ENCODE assay signal across 13 cellular contexts in the genomic region with DNA sequence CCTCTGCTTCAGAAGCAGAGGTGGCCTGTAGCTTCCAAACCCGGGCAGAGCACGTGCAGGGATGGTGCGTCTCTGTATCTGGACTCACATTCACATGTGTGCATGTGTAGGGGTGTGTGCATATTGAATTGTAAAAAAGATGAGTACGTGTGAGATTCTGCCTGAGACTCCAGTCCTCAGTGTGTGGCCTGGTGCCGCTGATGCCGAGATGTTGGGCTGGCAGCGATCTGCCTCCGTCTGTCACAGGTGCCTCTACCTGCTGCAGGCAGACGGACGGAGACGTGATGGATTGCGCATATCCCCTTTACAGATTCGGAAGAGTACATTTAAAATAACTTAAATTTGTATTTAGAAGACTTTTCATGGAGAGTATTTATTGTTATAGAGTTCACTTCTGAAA. TPM values are rescaled to one million over a fixed set of nuclear protein-coding genes. Genes with fewer than 3 reads are reported as not detected.
DNase-seq lines count a peak whose midpoint lies in the region; ATAC-seq and TF ChIP-seq lines count a peak whose summit lies in the region.
"Had no signal": no experiment of that assay in that cellular context is flagged by ENCODE, and none has a peak within 500 bp of the region (broad histone marks: within the 10 kb centered on the region; RNA-seq: fewer than 3 reads in every experiment).

No MANE protein-coding gene starts in this region.

- H3K27me3 ChIP-seq in WERI-Rb-1 (ENCODE audit: insufficient read depth, low read depth, severe bottlenecking): no peaks in the 10 kb centered on the region
- no peaks in the 10 kb centered on the region for H3K27me3 ChIP-seq in lower lobe of right lung (ENCODE audit: low read depth)
- no peaks in the 10 kb centered on the region for H3K27me3 ChIP-seq in thoracic aorta (replicated peaks; ENCODE audit: insufficient read depth)
- H3K27me3 ChIP-seq: MG63, transverse colon had no signal

- peaks cover 45% of the 10 kb centered on the region for H3K4me1 ChIP-seq in lower lobe of right lung
- H3K4me1 ChIP-seq in thoracic aorta (ENCODE audit: control insufficient read depth in 1 of 2, low read depth in 2 of 2): peaks cover 39 to 62% of the 10 kb centered on the region in 2 donors

- DNase-seq in NCI-H2171 treated with DMSO at 0.1 percent for 48 hours (lab: John Stamatoyannopoulos, UW) (peak; percentile 73), NCI-H2171 (lab: John Stamatoyannopoulos, UW) (no peak), WERI-Rb-1 (no peak), lower lobe of right lung (no peak), thoracic aorta (ENCODE audit: low spot score) (no peak), DMS 273 (lab: John Stamatoyannopoulos, UW; ENCODE audit: unreplicated experiment) (no peak)

- no peak for ATAC-seq in lower lobe of right lung
- no peak for ATAC-seq in thoracic aorta (ENCODE audit: insufficient number of reproducible peaks, low FRiP score, low read depth)
- ATAC-seq in GM18519 (IDR thresholded peaks at IDR 0.05; ENCODE audit: low FRiP score, unreplicated experiment): no peak
- no peak for ATAC-seq in esophagus mucosa

- intact Hi-C loops in lower lobe of right lung (cut with DNase I): no loop called here

- H3K4me3 ChIP-seq in WERI-Rb-1 (ENCODE audit: low read depth, low read length) (no peak overlapping the region), lower lobe of right lung (no peak overlapping the region), thoracic aorta (no peak overlapping the region)
- H3K4me3 ChIP-seq: MG63, transverse colon had no signal

- TF ChIP-seq CTCF in WERI-Rb-1 (IDR thresholded peaks at IDR 0.05; ENCODE audit: low read depth, low read length): no peak
- TF ChIP-seq CTCF in lower lobe of right lung (IDR thresholded peaks at IDR 0.05): no peak
- TF ChIP-seq CTCF in thoracic aorta (IDR thresholded peaks at IDR 0.05): no peak

- H3K36me3 ChIP-seq in WERI-Rb-1 (peaks cover 14% of the 10 kb centered on the region), lower lobe of right lung (no peaks in the 10 kb centered on the region), thoracic aorta (no peaks in the 10 kb centered on the region)
- H3K36me3 ChIP-seq: MG63, transverse colon had no signal

- H3K9me3 ChIP-seq in WERI-Rb-1 (ENCODE audit: severe bottlenecking) (no peaks in the 10 kb centered on the region), lower lobe of right lung (no peaks in the 10 kb centered on the region), thoracic aorta (no peaks in the 10 kb centered on the region)
- H3K9me3 ChIP-seq: MG63, transverse colon had no signal

- H3K27ac ChIP-seq in WERI-Rb-1 (peak overlapping the region; percentile 99), lower lobe of right lung (peak overlapping the region; percentile 8), thoracic aorta (peak overlapping the region; percentile 81 to 93)
- H3K27ac ChIP-seq: 22Rv1, HL-60, KMS-11 had no signal

RNA-seq across cellular contexts. Expression of gene ADARB1, which starts 53.6 kb away (rescaled TPM):
- total RNA-seq in lower lobe of right lung (48.2 TPM), thoracic aorta (100 to 1,000 TPM; 124 to 201 TPM), esophagus mucosa (5.9 TPM)

Comparison
In these comparisons a context has a peak if more than half of its experiments do, and no peak if none do; other contexts are left out.
1. H3K27ac ChIP-seq: peak in every context shown above with its lines; median percentile 99 in WERI-Rb-1; 87 in thoracic aorta; 8 in lower lobe of right lung.